ENCODE assay signal across 1 cellular context in the genomic region with DNA sequence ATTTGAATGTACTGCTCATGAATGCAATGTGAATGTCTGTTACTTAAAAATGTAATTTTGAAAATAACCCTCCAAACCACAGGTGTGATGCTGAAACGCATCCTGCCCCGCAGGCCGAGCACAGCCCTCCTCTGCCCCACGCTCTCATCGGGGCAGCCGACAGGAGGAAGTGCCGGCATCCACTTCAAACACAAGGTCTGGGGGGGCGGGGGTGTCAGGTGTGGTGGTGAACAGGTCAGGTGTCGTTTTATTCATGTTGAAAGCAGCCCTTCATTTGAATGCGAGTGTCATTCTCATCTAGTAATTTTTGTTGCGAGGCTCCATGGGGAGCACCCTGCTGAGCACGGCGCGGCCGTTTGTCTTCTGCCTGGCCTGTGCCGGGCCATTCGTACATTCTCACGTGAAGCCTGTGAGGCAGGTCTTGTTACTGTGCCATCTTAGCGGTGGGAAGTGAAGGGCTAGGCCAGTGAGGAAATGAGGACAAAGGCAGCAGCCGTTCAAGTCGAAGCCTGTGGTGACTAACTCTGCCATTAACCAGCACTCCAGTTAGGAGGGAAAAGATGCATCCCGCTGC.
TF ChIP-seq lines count a peak whose summit lies in the region.

No MANE protein-coding gene starts in this region.

TF ChIP-seq in GM23338, 12 proteins besides CTCF, POLR2A, EP300 and RAD21 (continued from another document):
- TF ChIP-seq, protein P1, sequence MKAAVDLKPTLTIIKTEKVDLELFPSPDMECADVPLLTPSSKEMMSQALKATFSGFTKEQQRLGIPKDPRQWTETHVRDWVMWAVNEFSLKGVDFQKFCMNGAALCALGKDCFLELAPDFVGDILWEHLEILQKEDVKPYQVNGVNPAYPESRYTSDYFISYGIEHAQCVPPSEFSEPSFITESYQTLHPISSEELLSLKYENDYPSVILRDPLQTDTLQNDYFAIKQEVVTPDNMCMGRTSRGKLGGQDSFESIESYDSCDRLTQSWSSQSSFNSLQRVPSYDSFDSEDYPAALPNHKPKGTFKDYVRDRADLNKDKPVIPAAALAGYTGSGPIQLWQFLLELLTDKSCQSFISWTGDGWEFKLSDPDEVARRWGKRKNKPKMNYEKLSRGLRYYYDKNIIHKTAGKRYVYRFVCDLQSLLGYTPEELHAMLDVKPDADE (IDR thresholded peaks at IDR 0.05), result no peak
- no peak for TF ChIP-seq POLR2AphosphoS5 (IDR thresholded peaks at IDR 0.05; ENCODE audit: low read depth)
- TF ChIP-seq, protein P2, sequence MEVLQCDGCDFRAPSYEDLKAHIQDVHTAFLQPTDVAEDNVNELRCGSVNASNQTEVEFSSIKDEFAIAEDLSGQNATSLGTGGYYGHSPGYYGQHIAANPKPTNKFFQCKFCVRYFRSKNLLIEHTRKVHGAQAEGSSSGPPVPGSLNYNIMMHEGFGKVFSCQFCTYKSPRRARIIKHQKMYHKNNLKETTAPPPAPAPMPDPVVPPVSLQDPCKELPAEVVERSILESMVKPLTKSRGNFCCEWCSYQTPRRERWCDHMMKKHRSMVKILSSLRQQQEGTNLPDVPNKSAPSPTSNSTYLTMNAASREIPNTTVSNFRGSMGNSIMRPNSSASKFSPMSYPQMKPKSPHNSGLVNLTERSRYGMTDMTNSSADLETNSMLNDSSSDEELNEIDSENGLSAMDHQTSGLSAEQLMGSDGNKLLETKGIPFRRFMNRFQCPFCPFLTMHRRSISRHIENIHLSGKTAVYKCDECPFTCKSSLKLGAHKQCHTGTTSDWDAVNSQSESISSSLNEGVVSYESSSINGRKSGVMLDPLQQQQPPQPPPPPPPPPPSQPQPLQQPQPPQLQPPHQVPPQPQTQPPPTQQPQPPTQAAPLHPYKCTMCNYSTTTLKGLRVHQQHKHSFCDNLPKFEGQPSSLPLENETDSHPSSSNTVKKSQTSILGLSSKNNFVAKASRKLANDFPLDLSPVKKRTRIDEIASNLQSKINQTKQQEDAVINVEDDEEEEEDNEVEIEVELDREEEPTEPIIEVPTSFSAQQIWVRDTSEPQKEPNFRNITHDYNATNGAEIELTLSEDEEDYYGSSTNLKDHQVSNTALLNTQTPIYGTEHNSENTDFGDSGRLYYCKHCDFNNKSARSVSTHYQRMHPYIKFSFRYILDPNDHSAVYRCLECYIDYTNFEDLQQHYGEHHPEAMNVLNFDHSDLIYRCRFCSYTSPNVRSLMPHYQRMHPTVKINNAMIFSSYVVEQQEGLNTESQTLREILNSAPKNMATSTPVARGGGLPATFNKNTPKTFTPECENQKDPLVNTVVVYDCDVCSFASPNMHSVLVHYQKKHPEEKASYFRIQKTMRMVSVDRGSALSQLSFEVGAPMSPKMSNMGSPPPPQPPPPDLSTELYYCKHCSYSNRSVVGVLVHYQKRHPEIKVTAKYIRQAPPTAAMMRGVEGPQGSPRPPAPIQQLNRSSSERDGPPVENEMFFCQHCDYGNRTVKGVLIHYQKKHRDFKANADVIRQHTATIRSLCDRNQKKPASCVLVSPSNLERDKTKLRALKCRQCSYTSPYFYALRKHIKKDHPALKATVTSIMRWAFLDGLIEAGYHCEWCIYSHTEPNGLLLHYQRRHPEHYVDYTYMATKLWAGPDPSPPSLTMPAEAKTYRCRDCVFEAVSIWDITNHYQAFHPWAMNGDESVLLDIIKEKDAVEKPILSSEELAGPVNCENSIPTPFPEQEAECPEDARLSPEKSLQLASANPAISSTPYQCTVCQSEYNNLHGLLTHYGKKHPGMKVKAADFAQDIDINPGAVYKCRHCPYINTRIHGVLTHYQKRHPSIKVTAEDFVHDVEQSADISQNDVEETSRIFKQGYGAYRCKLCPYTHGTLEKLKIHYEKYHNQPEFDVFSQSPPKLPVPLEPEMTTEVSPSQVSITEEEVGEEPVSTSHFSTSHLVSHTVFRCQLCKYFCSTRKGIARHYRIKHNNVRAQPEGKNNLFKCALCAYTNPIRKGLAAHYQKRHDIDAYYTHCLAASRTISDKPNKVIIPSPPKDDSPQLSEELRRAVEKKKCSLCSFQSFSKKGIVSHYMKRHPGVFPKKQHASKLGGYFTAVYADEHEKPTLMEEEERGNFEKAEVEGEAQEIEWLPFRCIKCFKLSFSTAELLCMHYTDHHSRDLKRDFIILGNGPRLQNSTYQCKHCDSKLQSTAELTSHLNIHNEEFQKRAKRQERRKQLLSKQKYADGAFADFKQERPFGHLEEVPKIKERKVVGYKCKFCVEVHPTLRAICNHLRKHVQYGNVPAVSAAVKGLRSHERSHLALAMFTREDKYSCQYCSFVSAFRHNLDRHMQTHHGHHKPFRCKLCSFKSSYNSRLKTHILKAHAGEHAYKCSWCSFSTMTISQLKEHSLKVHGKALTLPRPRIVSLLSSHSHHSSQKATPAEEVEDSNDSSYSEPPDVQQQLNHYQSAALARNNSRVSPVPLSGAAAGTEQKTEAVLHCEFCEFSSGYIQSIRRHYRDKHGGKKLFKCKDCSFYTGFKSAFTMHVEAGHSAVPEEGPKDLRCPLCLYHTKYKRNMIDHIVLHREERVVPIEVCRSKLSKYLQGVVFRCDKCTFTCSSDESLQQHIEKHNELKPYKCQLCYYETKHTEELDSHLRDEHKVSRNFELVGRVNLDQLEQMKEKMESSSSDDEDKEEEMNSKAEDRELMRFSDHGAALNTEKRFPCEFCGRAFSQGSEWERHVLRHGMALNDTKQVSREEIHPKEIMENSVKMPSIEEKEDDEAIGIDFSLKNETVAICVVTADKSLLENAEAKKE (CRISPR knock-in tag; IDR thresholded peaks at IDR 0.05), result no peak
